In the genomic region with DNA sequence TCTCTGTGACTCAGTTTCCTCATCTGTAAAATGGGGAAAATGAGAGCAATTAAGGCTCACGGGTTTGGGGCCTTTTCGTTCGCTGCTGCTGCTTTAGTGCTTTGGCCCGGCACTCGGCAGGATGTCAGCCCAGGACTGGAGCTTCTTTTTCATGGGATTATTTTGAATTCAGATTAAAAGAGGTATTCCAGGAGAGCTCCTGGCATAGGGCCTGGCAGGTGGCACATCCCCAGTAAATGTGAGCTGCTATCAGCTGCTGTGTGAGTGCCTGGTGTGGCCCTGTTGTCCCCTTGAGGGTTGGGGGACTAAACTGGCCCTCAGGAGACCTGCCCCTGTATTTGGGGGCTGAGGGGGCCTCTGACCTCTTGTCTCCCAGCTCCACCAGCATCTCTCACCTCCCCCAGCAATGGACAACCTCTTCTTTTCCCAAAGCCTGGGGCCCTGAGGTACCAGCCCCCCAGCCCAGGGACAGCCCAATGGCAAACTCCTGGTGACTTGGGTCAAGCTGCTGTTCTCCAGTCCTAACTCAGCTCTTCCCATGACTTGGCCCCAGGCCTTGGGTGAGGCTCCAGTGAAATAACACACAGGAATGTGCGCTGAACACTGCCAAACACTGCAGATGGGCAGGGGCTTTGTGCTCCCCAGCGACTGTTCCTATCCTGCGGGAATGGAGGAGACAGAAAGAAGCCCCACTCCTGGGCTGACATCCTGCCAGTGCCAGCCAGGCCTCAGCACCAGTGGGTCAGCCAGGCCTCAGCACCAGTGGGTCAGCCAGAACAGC, we compare ENCODE assay signal across 8 cellular contexts. TPM values are rescaled to one million over a fixed set of nuclear protein-coding genes. Genes with fewer than 3 reads are reported as not detected.
DNase-seq lines count a peak whose midpoint lies in the region; ATAC-seq, FAIRE-seq and TF ChIP-seq lines count a peak whose summit lies in the region.
"Not testable (repeated sequence)": the region's sequence is repeated elsewhere in the genome, so short reads cannot be mapped to it uniquely, and the experiment has no call there.

No MANE protein-coding gene starts in this region.

- TF ChIP-seq CTCF in astrocyte (IDR thresholded peaks at IDR 0.05; ENCODE audit: insufficient read depth, low read depth, low read length); endothelial cell of umbilical vein (IDR thresholded peaks at IDR 0.05; ENCODE audit: extremely low read depth in 1 of 2, insufficient read depth in 1 of 2, low read depth in 1 of 2, low read length in 2 of 2); omental fat pad (IDR thresholded peaks at IDR 0.05); testis (IDR thresholded peaks at IDR 0.05): not testable (repeated sequence)

- WGBS in testis, 2 donors, result 88 to 90% methylated on average over 5 to 8 of the region's 8 CpGs

- CTCF ChIA-PET in endothelial cell of umbilical vein (lab: Charles Lee), result interaction anchor here (0.7 to 2.0 kb wide), 3 partner anchors 15 to 19 kb away, joined by 3 to 5 read pairs (median 4); a partner anchor contains a TSS

- POLR2A ChIA-PET in endothelial cell of umbilical vein (lab: Charles Lee), result not testable (repeated sequence)

- DNase-seq in AG20443 (ENCODE audit: low spot score) (peak; percentile 30), NCI-H226 (peak; percentile 69), astrocyte (ENCODE audit: low read depth) (peak; percentile 56), endothelial cell of umbilical vein (ENCODE audit: low read depth, low spot score) (peak; percentile 36), Right ventricle myocardium inferior (ENCODE audit: missing footprints) (peak; percentile 57), testis (peak; percentile 42)
- not testable (repeated sequence) for DNase-seq in left lobe of liver (ENCODE audit: low spot score); omental fat pad (ENCODE audit: low spot score)

- not testable (repeated sequence) for H3K27me3 ChIP-seq in astrocyte (ENCODE audit: insufficient read depth, low read length); endothelial cell of umbilical vein (ENCODE audit: control insufficient read depth in 2 of 2, insufficient read depth in 2 of 2, low read length in 2 of 2); testis

- not testable (repeated sequence) for H3K4me1 Mint-ChIP-seq in astrocyte (ENCODE audit: low read depth, unreplicated experiment)

- H3K27ac ChIP-seq in astrocyte (ENCODE audit: low read depth, low read length), result not testable (repeated sequence)
- H3K27ac ChIP-seq in endothelial cell of umbilical vein (ENCODE audit: insufficient read depth, low read depth, low read length) (peak overlapping the region; percentile 44), testis (peak overlapping the region in 1 of 2 donors; percentile 58)

- not testable (repeated sequence) for H3K36me3 ChIP-seq in astrocyte (ENCODE audit: insufficient read depth, low read length); endothelial cell of umbilical vein (ENCODE audit: control insufficient read depth in 2 of 2, extremely low read depth in 1 of 2, insufficient read depth in 2 of 2, low read length in 2 of 2); testis (ENCODE audit: low read depth, missing control alignments)

- not testable (repeated sequence) for H3K9me1 ChIP-seq in endothelial cell of umbilical vein (replicated peaks; ENCODE audit: control insufficient read depth, extremely low read depth, insufficient read depth, low read length)

- not testable (repeated sequence) for BruUV-seq in endothelial cell of umbilical vein (replicated peaks; lab: Mats Ljungman, UMichigan)

- H3K79me2 ChIP-seq in astrocyte (ENCODE audit: insufficient read depth, low read length); endothelial cell of umbilical vein (ENCODE audit: control insufficient read depth, insufficient read depth, low read length): not testable (repeated sequence)

- not testable (repeated sequence) for H3K4me2 ChIP-seq in astrocyte (ENCODE audit: low read length); endothelial cell of umbilical vein (ENCODE audit: insufficient read depth, low read length)

- not testable (repeated sequence) for H3K9me3 Mint-ChIP-seq in astrocyte (ENCODE audit: unreplicated experiment)

- not testable (repeated sequence) for H3K4me3 ChIP-seq in astrocyte (ENCODE audit: insufficient read depth, low read depth, low read length); endothelial cell of umbilical vein (replicated peaks in 1 of 3; ENCODE audit: insufficient read depth in 1 of 3, low read depth in 1 of 3, low read length in 3 of 3); testis

- H3K4me3 Mint-ChIP-seq in astrocyte (ENCODE audit: unreplicated experiment), result not testable (repeated sequence)

- not testable (repeated sequence) for H3K27ac Mint-ChIP-seq in astrocyte (ENCODE audit: unreplicated experiment)

- not testable (repeated sequence) for H3K36me3 Mint-ChIP-seq in astrocyte (ENCODE audit: low read depth, unreplicated experiment)

- H3K9me3 ChIP-seq in astrocyte (ENCODE audit: insufficient read depth, low read depth, low read length); endothelial cell of umbilical vein (replicated peaks; ENCODE audit: control insufficient read depth, insufficient read depth, low read length); testis: not testable (repeated sequence)

- H4K20me1 ChIP-seq in astrocyte (ENCODE audit: insufficient read depth, low read length); endothelial cell of umbilical vein (replicated peaks; ENCODE audit: control insufficient read depth, extremely low read depth, insufficient read depth, low read length): not testable (repeated sequence)

- not testable (repeated sequence) for H3K9ac ChIP-seq in astrocyte (ENCODE audit: low read length); endothelial cell of umbilical vein (replicated peaks; ENCODE audit: extremely low read depth, insufficient read depth, low read length)

- not testable (repeated sequence) for FAIRE-seq in astrocyte (lab: Jason Lieb, UNC)
- peak; percentile 58 for FAIRE-seq in endothelial cell of umbilical vein (lab: Jason Lieb, UNC)

- ATAC-seq in Right ventricle myocardium inferior, result peak; percentile 41
- peak; percentile 12 for ATAC-seq in left lobe of liver
- peak; percentile 44 for ATAC-seq in omental fat pad (ENCODE audit: low FRiP score)

- intact Hi-C loops in endothelial cell of umbilical vein (cut with micrococcal nuclease), result loop anchor here (1.0 kb wide), 1 partner anchor 15 kb away; a partner anchor contains a TSS
- intact Hi-C loops in Right ventricle myocardium inferior (cut with DNase I); testis (cut with DNase I; ENCODE audit: low total_unique reads): not testable (repeated sequence)

- not testable (repeated sequence) for TF ChIP-seq POLR2A in endothelial cell of umbilical vein (IDR thresholded peaks at IDR 0.05; ENCODE audit: low read depth, low read length); testis (IDR thresholded peaks at IDR 0.05)

- not testable (repeated sequence) for H3K27me3 Mint-ChIP-seq in astrocyte (ENCODE audit: low read depth, unreplicated experiment)

- H3K4me1 ChIP-seq in astrocyte (ENCODE audit: insufficient read depth, low read length); testis: not testable (repeated sequence)
- peaks cover 18% of the 10 kb centered on the region for H3K4me1 ChIP-seq in endothelial cell of umbilical vein (ENCODE audit: control insufficient read depth, extremely low read depth, insufficient read depth, low read length)

- H2AFZ ChIP-seq in astrocyte (ENCODE audit: low read depth, low read length); endothelial cell of umbilical vein (ENCODE audit: low read depth, low read length): not testable (repeated sequence)

- dilution Hi-C loops in endothelial cell of umbilical vein (cut with MboI; ENCODE audit: extremely low pct_ligation_motif_present, low sequenced_read_pairs), result not testable (repeated sequence)

RNA-seq across cellular contexts. Expression of a gene that starts 14.4 kb away (rescaled TPM):
- total RNA-seq in astrocyte (4.4 and 10.0 TPM in 2 replicates), endothelial cell of umbilical vein (40.4 and 47.0 TPM in 2 replicates), Right ventricle myocardium inferior (34.4 TPM), left lobe of liver (6.5 TPM), omental fat pad (10 to 100 TPM; 13.4 to 52.5 (median 23.7) TPM), testis (10 to 100 TPM; 21.4 to 22.8 TPM)
- polyA plus RNA-seq in endothelial cell of umbilical vein (21.0 and 26.3 TPM in 2 replicates), testis (ENCODE audit: insufficient read depth, low read depth, low replicate concordance) (17.7 TPM)
- 10.5 and 14.8 TPM in 2 replicates for polyA plus RNA-seq in endothelial cell of umbilical vein (2011; cell fraction: cytosol; rRNA removed)
- 88.2 and 110 TPM in 2 replicates for polyA plus RNA-seq in endothelial cell of umbilical vein (2011; cell fraction: nucleus; rRNA removed)
- 8.4 and 14.1 TPM in 2 replicates for polyA plus RNA-seq in endothelial cell of umbilical vein (2012)
- polyA minus RNA-seq in endothelial cell of umbilical vein, result 18.7 and 31.0 TPM in 2 replicates
- 7.2 TPM for polyA minus RNA-seq in endothelial cell of umbilical vein (2011; cell fraction: cytosol; rRNA and poly(A)+ RNA removed)
- 26.7 and 50.3 TPM in 2 replicates for polyA minus RNA-seq in endothelial cell of umbilical vein (2011; cell fraction: nucleus; rRNA and poly(A)+ RNA removed)

RNA-seq across cellular contexts. Expression of a gene that starts 43.5 kb away (rescaled TPM):
- total RNA-seq in astrocyte (32.5 and 41.9 TPM in 2 replicates), endothelial cell of umbilical vein (52.0 and 54.8 TPM in 2 replicates), Right ventricle myocardium inferior (26.9 TPM), left lobe of liver (23.7 TPM), omental fat pad (10 to 100 TPM; 44.0 to 68.9 (median 53.2) TPM), testis (10 to 100 TPM; 31.8 to 39.1 TPM)
- polyA plus RNA-seq in endothelial cell of umbilical vein (29.7 and 36.5 TPM in 2 replicates), testis (ENCODE audit: insufficient read depth, low read depth, low replicate concordance) (17.8 TPM)
- 17.4 and 22.1 TPM in 2 replicates for polyA plus RNA-seq in endothelial cell of umbilical vein (2011; cell fraction: cytosol; rRNA removed)
- 33.9 and 50.4 TPM in 2 replicates for polyA plus RNA-seq in endothelial cell of umbilical vein (2011; cell fraction: nucleus; rRNA removed)
- 36.4 and 43.4 TPM in 2 replicates for polyA plus RNA-seq in endothelial cell of umbilical vein (2012)
- 84.5 and 99.4 TPM in 2 replicates for polyA minus RNA-seq in endothelial cell of umbilical vein
- polyA minus RNA-seq in endothelial cell of umbilical vein (2011; cell fraction: cytosol; rRNA and poly(A)+ RNA removed), result 17.5 TPM
- 43.8 and 46.4 TPM in 2 replicates for polyA minus RNA-seq in endothelial cell of umbilical vein (2011; cell fraction: nucleus; rRNA and poly(A)+ RNA removed)
